8 cellular contexts compared by ENCODE assay signal in genomic region chr20:1897965-1898464, GRCh38. TPM values are rescaled to one million over a fixed set of nuclear protein-coding genes. Genes with fewer than 3 reads are reported as not detected.
DNase-seq lines count a peak whose midpoint lies in the region; ATAC-seq and TF ChIP-seq lines count a peak whose summit lies in the region.

No MANE protein-coding gene starts in this region.

- peak overlapping the region; percentile 7 for H3K27ac Mint-ChIP-seq in Caco-2 (ENCODE audit: unreplicated experiment)
- H3K27ac Mint-ChIP-seq in CD8-positive, alpha-beta memory T cell: no peak overlapping the region

- peaks cover 8% of the 10 kb centered on the region for H3K36me3 Mint-ChIP-seq in Caco-2 (ENCODE audit: insufficient read depth, unreplicated experiment)
- H3K36me3 Mint-ChIP-seq in CD8-positive, alpha-beta memory T cell: no peaks in the 10 kb centered on the region

- intact Hi-C loops in Caco-2 (cut with micrococcal nuclease; ENCODE audit: unreplicated experiment): loop anchor here (10.0 kb wide), 1 partner anchor 217 kb away; no protein-coding TSS in a partner anchor

- CTCF ChIA-PET in Caco-2 (lab: Charles Lee): no interaction called here
- CTCF ChIA-PET in CD8-positive, alpha-beta memory T cell (lab: Charles Lee): no interaction called here

- no peak for TF ChIP-seq CTCF in Caco-2 (IDR thresholded peaks at IDR 0.05; ENCODE audit: insufficient read depth in 1 of 2, low read depth in 1 of 2, low read length in 1 of 2, severe bottlenecking in 1 of 2, unreplicated experiment in 1 of 2)

- no peak overlapping the region for H3K27ac ChIP-seq in CD8-positive, alpha-beta memory T cell (ENCODE audit: low read depth, low read length)

- H3K4me1 ChIP-seq in Caco-2: peaks cover 35% of the 10 kb centered on the region
- no peaks in the 10 kb centered on the region for H3K4me1 ChIP-seq in CD8-positive, alpha-beta memory T cell (ENCODE audit: insufficient read depth, low read length)

- no peaks in the 10 kb centered on the region for H3K9me3 ChIP-seq in Caco-2
- H3K9me3 ChIP-seq in CD8-positive, alpha-beta memory T cell (ENCODE audit: low read length): no peaks in the 10 kb centered on the region

- no peaks in the 10 kb centered on the region for H3K36me3 ChIP-seq in Caco-2 (ENCODE audit: control insufficient read depth, insufficient read depth, low read length)
- H3K36me3 ChIP-seq in CD8-positive, alpha-beta memory T cell (ENCODE audit: insufficient read depth, low read length): no peaks in the 10 kb centered on the region

- peaks cover 37% of the 10 kb centered on the region for H3K4me1 Mint-ChIP-seq in Caco-2 (ENCODE audit: low read depth, unreplicated experiment)
- H3K4me1 Mint-ChIP-seq in CD8-positive, alpha-beta memory T cell: peaks cover 0 to 9% (median 0%) of the 10 kb centered on the region in 3 donors

- POLR2A ChIA-PET in Caco-2 (lab: Charles Lee): no interaction called here
- POLR2A ChIA-PET in CD8-positive, alpha-beta memory T cell (lab: Charles Lee): no interaction called here

- DNase-seq in Caco-2: no peak
- DNase-seq in NOMO-1 (lab: John Stamatoyannopoulos, UW; ENCODE audit: unreplicated experiment in 2 of 2): peak; percentile 81 to 90
- peak; percentile 23 for DNase-seq in iris pigment epithelial cell (ENCODE audit: low read depth)
- DNase-seq in CD8-positive, alpha-beta memory T cell: no peak
- no peak for DNase-seq in activated CD4-positive, alpha-beta T cell treated with anti-CD3 and anti-CD28 coated beads, Interleukin-2, amount 50 U/mL, for 48 hours
- DNase-seq in activated T-cell treated with anti-CD3 and anti-CD28 coated beads, Interleukin-2, amount 50 U/mL, for 48 hours: no peak

- BruUV-seq in Caco-2 (replicated peaks; lab: Mats Ljungman, UMichigan): no TSS peak

- peak; percentile 51 for ATAC-seq in GM21576 (IDR thresholded peaks at IDR 0.05; ENCODE audit: unreplicated experiment)
- ATAC-seq in HG03097 (IDR thresholded peaks at IDR 0.05; ENCODE audit: low FRiP score, unreplicated experiment): no peak

- H3K9me3 Mint-ChIP-seq in Caco-2 (ENCODE audit: unreplicated experiment): no peaks in the 10 kb centered on the region
- H3K9me3 Mint-ChIP-seq in CD8-positive, alpha-beta memory T cell: no peaks in the 10 kb centered on the region

- H3K4me3 ChIP-seq in Caco-2 (ENCODE audit: low read depth, low read length): no peak overlapping the region
- no peak overlapping the region for H3K4me3 ChIP-seq in CD8-positive, alpha-beta memory T cell (ENCODE audit: low read length)

- H3K27me3 ChIP-seq in Caco-2 (replicated peaks; ENCODE audit: control insufficient read depth, insufficient read depth, low read length): no peaks in the 10 kb centered on the region
- peaks cover 13% of the 10 kb centered on the region for H3K27me3 ChIP-seq in CD8-positive, alpha-beta memory T cell (ENCODE audit: insufficient read depth, low read length, poor library complexity, severe bottlenecking)

- H3K27me3 Mint-ChIP-seq in Caco-2 (ENCODE audit: insufficient read depth, unreplicated experiment): no peaks in the 10 kb centered on the region
- peaks cover 32 to 58% of the 10 kb centered on the region in 2 donors for H3K27me3 Mint-ChIP-seq in CD8-positive, alpha-beta memory T cell

- no peak overlapping the region for H3K4me3 Mint-ChIP-seq in Caco-2 (ENCODE audit: unreplicated experiment)
- H3K4me3 Mint-ChIP-seq in CD8-positive, alpha-beta memory T cell: peak overlapping the region in 1 of 7 donors; percentile 6

RNA-seq across cellular contexts. Expression of gene SIRPA, which starts 2.8 kb away (rescaled TPM):
- 31.6 and 33.3 TPM in 2 replicates for total RNA-seq in Caco-2 (2022)
- under 1 TPM; 0.53 to 0.66 TPM for total RNA-seq in CD8-positive, alpha-beta memory T cell
- polyA plus RNA-seq in CD8-positive, alpha-beta memory T cell: not detected

Comparison
In these comparisons a context has a peak if more than half of its experiments do, and no peak if none do; other contexts are left out.
1. DNase-seq: peak in NOMO-1 (2 of 2) and iris pigment epithelial cell (single experiment); none in Caco-2 (0 of 2), CD8-positive, alpha-beta memory T cell (0 of 5), activated CD4-positive, alpha-beta T cell treated with anti-CD3 and anti-CD28 coated beads, Interleukin-2, amount 50 U/mL, for 48 hours (0 of 2) and activated T-cell treated with anti-CD3 and anti-CD28 coated beads, Interleukin-2, amount 50 U/mL, for 48 hours (0 of 2).
2. RNA of gene SIRPA, which starts 2.8 kb away (total RNA-seq): 31.6 to 33.3 TPM in Caco-2; 0.53 to 0.66 TPM in CD8-positive, alpha-beta memory T cell; every median in the first group is over 10 times any median in the second.